1 cellular context compared by ENCODE assay signal in the genomic region with DNA sequence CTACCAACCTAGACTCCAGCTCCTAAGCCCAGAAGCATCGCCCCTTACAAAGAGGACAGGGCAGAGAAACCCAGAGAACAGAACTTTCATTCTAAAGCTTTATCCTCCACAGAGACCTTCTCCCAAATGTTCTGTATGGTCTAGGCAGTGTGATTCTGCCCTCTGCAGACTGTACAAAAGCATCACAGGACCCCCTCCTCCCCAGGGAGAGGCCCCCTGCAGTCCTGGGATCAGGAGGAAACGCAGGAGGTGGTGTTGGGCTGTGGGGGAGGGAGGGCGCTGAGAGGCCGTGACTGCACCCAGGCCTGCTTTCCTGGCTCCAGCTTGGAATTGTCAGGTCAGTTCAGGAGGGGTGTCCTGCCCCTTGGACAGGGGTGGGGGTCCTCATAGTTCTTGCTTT.
TF ChIP-seq lines count a peak whose summit lies in the region.

No MANE protein-coding gene starts in this region.

TF ChIP-seq in HepG2, 621 proteins besides CTCF, POLR2A, EP300 and RAD21 (continued from another document):
- TF ChIP-seq, protein P1, sequence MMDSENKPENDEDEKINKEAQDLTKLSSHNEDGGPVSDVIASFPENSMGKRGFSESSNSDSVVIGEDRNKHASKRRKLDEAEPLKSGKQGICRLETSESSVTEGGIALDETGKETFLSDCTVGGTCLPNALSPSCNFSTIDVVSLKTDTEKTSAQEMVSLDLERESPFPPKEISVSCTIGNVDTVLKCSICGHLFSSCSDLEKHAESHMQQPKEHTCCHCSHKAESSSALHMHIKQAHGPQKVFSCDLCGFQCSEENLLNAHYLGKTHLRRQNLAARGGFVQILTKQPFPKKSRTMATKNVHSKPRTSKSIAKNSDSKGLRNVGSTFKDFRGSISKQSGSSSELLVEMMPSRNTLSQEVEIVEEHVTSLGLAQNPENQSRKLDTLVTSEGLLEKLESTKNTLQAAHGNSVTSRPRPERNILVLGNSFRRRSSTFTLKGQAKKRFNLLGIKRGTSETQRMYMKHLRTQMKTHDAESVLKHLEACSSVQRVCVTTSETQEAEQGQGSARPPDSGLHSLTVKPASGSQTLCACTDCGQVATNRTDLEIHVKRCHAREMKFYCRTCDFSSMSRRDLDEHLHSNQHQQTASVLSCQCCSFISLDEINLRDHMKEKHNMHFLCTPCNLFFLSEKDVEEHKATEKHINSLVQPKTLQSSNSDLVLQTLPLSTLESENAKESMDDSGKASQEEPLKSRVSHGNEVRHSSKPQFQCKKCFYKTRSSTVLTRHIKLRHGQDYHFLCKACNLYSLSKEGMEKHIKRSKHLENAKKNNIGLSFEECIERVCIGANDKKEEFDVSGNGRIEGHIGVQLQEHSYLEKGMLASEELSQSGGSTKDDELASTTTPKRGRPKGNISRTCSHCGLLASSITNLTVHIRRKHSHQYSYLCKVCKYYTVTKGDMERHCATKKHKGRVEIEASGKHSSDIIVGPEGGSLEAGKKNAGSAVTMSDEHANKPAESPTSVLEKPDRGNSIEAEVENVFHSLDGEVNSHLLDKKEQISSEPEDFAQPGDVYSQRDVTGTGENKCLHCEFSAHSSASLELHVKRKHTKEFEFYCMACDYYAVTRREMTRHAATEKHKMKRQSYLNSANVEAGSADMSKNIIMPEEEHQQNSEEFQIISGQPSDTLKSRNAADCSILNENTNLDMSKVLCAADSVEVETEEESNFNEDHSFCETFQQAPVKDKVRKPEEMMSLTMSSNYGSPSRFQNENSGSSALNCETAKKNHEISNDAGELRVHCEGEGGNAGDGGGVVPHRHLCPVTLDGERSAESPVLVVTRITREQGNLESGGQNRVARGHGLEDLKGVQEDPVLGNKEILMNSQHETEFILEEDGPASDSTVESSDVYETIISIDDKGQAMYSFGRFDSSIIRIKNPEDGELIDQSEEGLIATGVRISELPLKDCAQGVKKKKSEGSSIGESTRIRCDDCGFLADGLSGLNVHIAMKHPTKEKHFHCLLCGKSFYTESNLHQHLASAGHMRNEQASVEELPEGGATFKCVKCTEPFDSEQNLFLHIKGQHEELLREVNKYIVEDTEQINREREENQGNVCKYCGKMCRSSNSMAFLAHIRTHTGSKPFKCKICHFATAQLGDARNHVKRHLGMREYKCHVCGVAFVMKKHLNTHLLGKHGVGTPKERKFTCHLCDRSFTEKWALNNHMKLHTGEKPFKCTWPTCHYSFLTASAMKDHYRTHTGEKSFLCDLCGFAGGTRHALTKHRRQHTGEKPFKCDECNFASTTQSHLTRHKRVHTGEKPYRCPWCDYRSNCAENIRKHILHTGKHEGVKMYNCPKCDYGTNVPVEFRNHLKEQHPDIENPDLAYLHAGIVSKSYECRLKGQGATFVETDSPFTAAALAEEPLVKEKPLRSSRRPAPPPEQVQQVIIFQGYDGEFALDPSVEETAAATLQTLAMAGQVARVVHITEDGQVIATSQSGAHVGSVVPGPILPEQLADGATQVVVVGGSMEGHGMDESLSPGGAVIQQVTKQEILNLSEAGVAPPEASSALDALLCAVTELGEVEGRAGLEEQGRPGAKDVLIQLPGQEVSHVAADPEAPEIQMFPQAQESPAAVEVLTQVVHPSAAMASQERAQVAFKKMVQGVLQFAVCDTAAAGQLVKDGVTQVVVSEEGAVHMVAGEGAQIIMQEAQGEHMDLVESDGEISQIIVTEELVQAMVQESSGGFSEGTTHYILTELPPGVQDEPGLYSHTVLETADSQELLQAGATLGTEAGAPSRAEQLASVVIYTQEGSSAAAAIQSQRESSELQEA (CRISPR knock-in tag; IDR thresholded peaks at IDR 0.05; ENCODE audit: not compliant biosample characterization): no peak
- TF ChIP-seq, protein P2, sequence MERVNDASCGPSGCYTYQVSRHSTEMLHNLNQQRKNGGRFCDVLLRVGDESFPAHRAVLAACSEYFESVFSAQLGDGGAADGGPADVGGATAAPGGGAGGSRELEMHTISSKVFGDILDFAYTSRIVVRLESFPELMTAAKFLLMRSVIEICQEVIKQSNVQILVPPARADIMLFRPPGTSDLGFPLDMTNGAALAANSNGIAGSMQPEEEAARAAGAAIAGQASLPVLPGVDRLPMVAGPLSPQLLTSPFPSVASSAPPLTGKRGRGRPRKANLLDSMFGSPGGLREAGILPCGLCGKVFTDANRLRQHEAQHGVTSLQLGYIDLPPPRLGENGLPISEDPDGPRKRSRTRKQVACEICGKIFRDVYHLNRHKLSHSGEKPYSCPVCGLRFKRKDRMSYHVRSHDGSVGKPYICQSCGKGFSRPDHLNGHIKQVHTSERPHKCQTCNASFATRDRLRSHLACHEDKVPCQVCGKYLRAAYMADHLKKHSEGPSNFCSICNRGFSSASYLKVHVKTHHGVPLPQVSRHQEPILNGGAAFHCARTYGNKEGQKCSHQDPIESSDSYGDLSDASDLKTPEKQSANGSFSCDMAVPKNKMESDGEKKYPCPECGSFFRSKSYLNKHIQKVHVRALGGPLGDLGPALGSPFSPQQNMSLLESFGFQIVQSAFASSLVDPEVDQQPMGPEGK (CRISPR knock-in tag; IDR thresholded peaks at IDR 0.05): no peak
- TF ChIP-seq ZNF530 (CRISPR knock-in tag; IDR thresholded peaks at IDR 0.05; ENCODE audit: low read depth) (no peak), ZNF674 (CRISPR knock-in tag; IDR thresholded peaks at IDR 0.05; ENCODE audit: low read depth) (no peak), ZNF468 (CRISPR knock-in tag; IDR thresholded peaks at IDR 0.05) (no peak), ZNF615 (CRISPR knock-in tag; IDR thresholded peaks at IDR 0.05; ENCODE audit: borderline replicate concordance) (no peak), HNF4A (CRISPR knock-in tag; IDR thresholded peaks at IDR 0.05) (no peak), JUND (CRISPR knock-in tag; IDR thresholded peaks at IDR 0.05) (no peak), AGO2 (optimal IDR thresholded peaks at IDR 0.05; ENCODE audit: low read depth, low read length) (no peak), ZNF232 (CRISPR knock-in tag; IDR thresholded peaks at IDR 0.05; ENCODE audit: borderline replicate concordance) (no peak), RXRB (CRISPR knock-in tag; IDR thresholded peaks at IDR 0.05; ENCODE audit: borderline replicate concordance) (no peak)
- TF ChIP-seq, protein P3, sequence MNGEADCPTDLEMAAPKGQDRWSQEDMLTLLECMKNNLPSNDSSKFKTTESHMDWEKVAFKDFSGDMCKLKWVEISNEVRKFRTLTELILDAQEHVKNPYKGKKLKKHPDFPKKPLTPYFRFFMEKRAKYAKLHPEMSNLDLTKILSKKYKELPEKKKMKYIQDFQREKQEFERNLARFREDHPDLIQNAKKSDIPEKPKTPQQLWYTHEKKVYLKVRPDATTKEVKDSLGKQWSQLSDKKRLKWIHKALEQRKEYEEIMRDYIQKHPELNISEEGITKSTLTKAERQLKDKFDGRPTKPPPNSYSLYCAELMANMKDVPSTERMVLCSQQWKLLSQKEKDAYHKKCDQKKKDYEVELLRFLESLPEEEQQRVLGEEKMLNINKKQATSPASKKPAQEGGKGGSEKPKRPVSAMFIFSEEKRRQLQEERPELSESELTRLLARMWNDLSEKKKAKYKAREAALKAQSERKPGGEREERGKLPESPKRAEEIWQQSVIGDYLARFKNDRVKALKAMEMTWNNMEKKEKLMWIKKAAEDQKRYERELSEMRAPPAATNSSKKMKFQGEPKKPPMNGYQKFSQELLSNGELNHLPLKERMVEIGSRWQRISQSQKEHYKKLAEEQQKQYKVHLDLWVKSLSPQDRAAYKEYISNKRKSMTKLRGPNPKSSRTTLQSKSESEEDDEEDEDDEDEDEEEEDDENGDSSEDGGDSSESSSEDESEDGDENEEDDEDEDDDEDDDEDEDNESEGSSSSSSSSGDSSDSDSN (CRISPR knock-in tag; IDR thresholded peaks at IDR 0.05): no peak
TF ChIP-seq in HepG2: peak in this region for 0.
